34 cellular contexts compared by ENCODE assay signal in genomic region chr13:36680918-36681317, GRCh38. TPM values are rescaled to one million over a fixed set of nuclear protein-coding genes. Genes with fewer than 3 reads are reported as not detected.
DNase-seq lines count a peak whose midpoint lies in the region; ATAC-seq and TF ChIP-seq lines count a peak whose summit lies in the region.
"Had no signal": no experiment of that assay in that cellular context is flagged by ENCODE, and none has a peak within 500 bp of the region (broad histone marks: within the 10 kb centered on the region; RNA-seq: fewer than 3 reads in every experiment).

No MANE protein-coding gene starts in this region.

- TF ChIP-seq CTCF in astrocyte of the cerebellum (IDR thresholded peaks at IDR 0.05; ENCODE audit: low read depth, low read length, missing control alignments) (no peak), left lung (IDR thresholded peaks at IDR 0.05) (no peak), sigmoid colon (IDR thresholded peaks at IDR 0.05) (no peak)

- H3K4me1 ChIP-seq in left lung (no peaks in the 10 kb centered on the region), sigmoid colon (peaks cover 0 to 12% (median 3%) of the 10 kb centered on the region in 4 donors)
- H3K4me1 ChIP-seq: adrenal gland, BE2C, breast epithelium, Peyer's patch, psoas muscle, suprapubic skin had no signal

- ATAC-seq in left lung = peak; percentile 75
- ATAC-seq in activated CD4-positive, alpha-beta T cell treated with anti-CD3 and anti-CD28 coated beads for 36 hours = no peak
- ATAC-seq: activated CD8-positive, alpha-beta T cell treated with anti-CD3 and anti-CD28 coated beads for 36 hours; GM12878; left ventricle myocardium superior; psoas muscle; stimulated activated effector memory CD8-positive, alpha-beta T cell treated with anti-CD3 and anti-CD28 coated beads, Interleukin-12 subunit alpha, Interleukin-12 subunit beta, amount 100 ng/mL, for 72 hours had no signal

- no peaks in the 10 kb centered on the region for H3K9me3 Mint-ChIP-seq in activated CD4-positive, alpha-beta T cell treated with anti-CD3 and anti-CD28 coated beads for 36 hours (ENCODE audit: low read depth)
- H3K9me3 Mint-ChIP-seq: activated CD8-positive, alpha-beta T cell treated with anti-CD3 and anti-CD28 coated beads for 36 hours; activated naive CD4-positive, alpha-beta T cell treated with anti-CD3 and anti-CD28 coated beads, Interleukin-2, amount 10 ng/mL, durations not matched to agents 7 days and 5 days; stimulated activated effector memory CD8-positive, alpha-beta T cell treated with anti-CD3 and anti-CD28 coated beads, Interleukin-12 subunit alpha, Interleukin-12 subunit beta, amount 100 ng/mL, for 72 hours; T-helper 2 cell treated with Interferon-gamma antibody and Interleukin-4, amounts not matched to agents 5 μg/mL and 100 μg/mL, for 36 hours had no signal

- TF ChIP-seq EP300 in sigmoid colon (IDR thresholded peaks at IDR 0.05) = peak in 1 of 4 donors; percentile 32

- H3K36me3 ChIP-seq in left lung = no peaks in the 10 kb centered on the region
- H3K36me3 ChIP-seq in sigmoid colon = no peaks in the 10 kb centered on the region
- H3K36me3 ChIP-seq: adrenal gland, BE2C, breast epithelium, neutrophil, Peyer's patch, suprapubic skin had no signal

- in situ Hi-C loops in Caki2 (cut with HindIII; ENCODE audit: low pct_unique_long_range_greater_than_20kb, low sequenced_read_pairs) (no loop called here), astrocyte of the cerebellum (cut with HindIII; ENCODE audit: low sequenced_read_pairs) (no loop called here)

- H3K27me3 ChIP-seq in left lung (peaks cover 3 to 11% of the 10 kb centered on the region in 2 donors), sigmoid colon (peaks cover under 1 to 11% (median 3%) of the 10 kb centered on the region in 3 donors)
- H3K27me3 ChIP-seq: adrenal gland, Peyer's patch, suprapubic skin had no signal

- no peak overlapping the region for H3K4me3 Mint-ChIP-seq in activated CD4-positive, alpha-beta T cell treated with anti-CD3 and anti-CD28 coated beads for 36 hours
- H3K4me3 Mint-ChIP-seq: activated CD8-positive, alpha-beta T cell treated with anti-CD3 and anti-CD28 coated beads for 36 hours; activated naive CD4-positive, alpha-beta T cell treated with anti-CD3 and anti-CD28 coated beads, Interleukin-2, amount 10 ng/mL, durations not matched to agents 7 days and 5 days; CD8-positive, alpha-beta memory T cell; naive B cell; stimulated activated effector memory CD8-positive, alpha-beta T cell treated with anti-CD3 and anti-CD28 coated beads, Interleukin-12 subunit alpha, Interleukin-12 subunit beta, amount 100 ng/mL, for 72 hours; T-helper 2 cell treated with Interferon-gamma antibody and Interleukin-4, amounts not matched to agents 5 μg/mL and 100 μg/mL, for 36 hours had no signal

- peak; percentile 11 for DNase-seq in Caki2 (ENCODE audit: low read depth)
- DNase-seq in astrocyte of the cerebellum (ENCODE audit: low read depth) = peak; percentile 19
- DNase-seq in left lung = no peak
- DNase-seq in sigmoid colon = peak; percentile 66
- DNase-seq in NCI-H526 treated with DMSO at 0.1 percent for 48 hours (lab: John Stamatoyannopoulos, UW) = no peak
- no peak for DNase-seq in iPS-NIHi7 (ENCODE audit: extremely low spot score)
- no peak for DNase-seq in activated CD4-positive, alpha-beta T cell treated with anti-CD3 and anti-CD28 coated beads for 36 hours
- DNase-seq: activated CD4-positive, alpha-beta T cell treated with anti-CD3 and anti-CD28 coated beads for 1 hour; activated CD8-positive, alpha-beta T cell treated with anti-CD3 and anti-CD28 coated beads for 36 hours; activated naive CD4-positive, alpha-beta T cell treated with anti-CD3 and anti-CD28 coated beads, Interleukin-2, amount 10 ng/mL, durations not matched to agents 7 days and 5 days; adrenal gland; BE2C; CD8-positive, alpha-beta memory T cell; DMS 273 treated with DMSO at 0.1 percent for 48 hours; H7; KBM-7; left ventricle myocardium superior; naive B cell; NCI-H1105 treated with DMSO at 0.1 percent for 48 hours; NCI-H2029 treated with DMSO at 0.1 percent for 48 hours; NCI-H2227 treated with DMSO at 0.1 percent for 48 hours; NCI-H526; Peyer's patch; psoas muscle; SIG-M5; stimulated activated CD4-positive, alpha-beta T cell treated with anti-CD3 and anti-CD28 coated beads, Interleukin-15, amount 100 ng/mL, for 24 hours had no signal

- H3K9me3 ChIP-seq in left lung (no peaks in the 10 kb centered on the region), sigmoid colon (no peaks in the 10 kb centered on the region)
- H3K9me3 ChIP-seq: adrenal gland, BE2C, breast epithelium, neutrophil, Peyer's patch, psoas muscle, suprapubic skin had no signal

- CTCF ChIA-PET in activated CD4-positive, alpha-beta T cell treated with anti-CD3 and anti-CD28 coated beads for 36 hours (lab: Charles Lee) = no interaction called here

- H3K4me3 ChIP-seq in astrocyte of the cerebellum (ENCODE audit: low read depth, low read length) (no peak overlapping the region), left lung (no peak overlapping the region), sigmoid colon (no peak overlapping the region)
- H3K4me3 ChIP-seq: adrenal gland, breast epithelium, GM12878, Peyer's patch, psoas muscle, suprapubic skin had no signal

- H3K27ac Mint-ChIP-seq in activated CD4-positive, alpha-beta T cell treated with anti-CD3 and anti-CD28 coated beads for 36 hours = no peak overlapping the region
- H3K27ac Mint-ChIP-seq: activated CD8-positive, alpha-beta T cell treated with anti-CD3 and anti-CD28 coated beads for 36 hours; activated naive CD4-positive, alpha-beta T cell treated with anti-CD3 and anti-CD28 coated beads, Interleukin-2, amount 10 ng/mL, durations not matched to agents 7 days and 5 days; CD8-positive, alpha-beta memory T cell; naive B cell; stimulated activated effector memory CD8-positive, alpha-beta T cell treated with anti-CD3 and anti-CD28 coated beads, Interleukin-12 subunit alpha, Interleukin-12 subunit beta, amount 100 ng/mL, for 72 hours; T-helper 2 cell treated with Interferon-gamma antibody and Interleukin-4, amounts not matched to agents 5 μg/mL and 100 μg/mL, for 36 hours had no signal

- no peak for TF ChIP-seq POLR2A in sigmoid colon (IDR thresholded peaks at IDR 0.05)

- peaks cover 15% of the 10 kb centered on the region for H3K27me3 Mint-ChIP-seq in activated CD4-positive, alpha-beta T cell treated with anti-CD3 and anti-CD28 coated beads for 36 hours

- POLR2A ChIA-PET in activated CD4-positive, alpha-beta T cell treated with anti-CD3 and anti-CD28 coated beads for 36 hours (lab: Charles Lee) = no interaction called here

- no peak overlapping the region for H3K27ac ChIP-seq in left lung
- no peak overlapping the region for H3K27ac ChIP-seq in sigmoid colon
- H3K27ac ChIP-seq: adrenal gland, breast epithelium, neutrophil, Peyer's patch, psoas muscle, suprapubic skin had no signal

- no peaks in the 10 kb centered on the region for H3K4me1 Mint-ChIP-seq in activated CD4-positive, alpha-beta T cell treated with anti-CD3 and anti-CD28 coated beads for 36 hours
- H3K4me1 Mint-ChIP-seq: activated naive CD4-positive, alpha-beta T cell treated with anti-CD3 and anti-CD28 coated beads, Interleukin-2, amount 10 ng/mL, durations not matched to agents 7 days and 5 days; CD8-positive, alpha-beta memory T cell; naive B cell; stimulated activated effector memory CD8-positive, alpha-beta T cell treated with anti-CD3 and anti-CD28 coated beads, Interleukin-12 subunit alpha, Interleukin-12 subunit beta, amount 100 ng/mL, for 72 hours had no signal

- H3K36me3 Mint-ChIP-seq in activated CD4-positive, alpha-beta T cell treated with anti-CD3 and anti-CD28 coated beads for 36 hours (ENCODE audit: low read depth) = no peaks in the 10 kb centered on the region
- H3K36me3 Mint-ChIP-seq: activated naive CD4-positive, alpha-beta T cell treated with anti-CD3 and anti-CD28 coated beads, Interleukin-2, amount 10 ng/mL, durations not matched to agents 7 days and 5 days; CD8-positive, alpha-beta memory T cell; naive B cell; stimulated activated effector memory CD8-positive, alpha-beta T cell treated with anti-CD3 and anti-CD28 coated beads, Interleukin-12 subunit alpha, Interleukin-12 subunit beta, amount 100 ng/mL, for 72 hours had no signal

- intact Hi-C loops in left lung (cut with DNase I) (no loop called here), sigmoid colon (cut with DNase I) (no loop called here)
- intact Hi-C loops in activated CD4-positive, alpha-beta T cell treated with anti-CD3 and anti-CD28 coated beads for 36 hours (cut with DNase I, micrococcal nuclease) = no loop called here

- 35 to 69% methylated on average over 6 of the region's 6 CpGs for WGBS in sigmoid colon, 2 donors

RNA-seq across cellular contexts. Expression of gene SERTM1, which starts 7.1 kb away (rescaled TPM):
- total RNA-seq in Caki2 (2014; rRNA removed; shearing (Covaris generic); ENCODE audit: low replicate concordance) = not detected in 2 replicates
- 1 to 10 TPM in 1 of 2 donors, under 1 TPM in 1; 0.67 to 2.4 TPM for total RNA-seq in left lung
- total RNA-seq in sigmoid colon = 1 to 10 TPM in 1 of 4 donors, under 1 TPM in 3; 0.14 to 1.7 (median 0.34) TPM
- polyA plus RNA-seq in sigmoid colon = under 1 TPM in 1 of 3 donors, not detected in 2; 0.13 TPM
- total RNA-seq in activated CD4-positive, alpha-beta T cell treated with anti-CD3 and anti-CD28 coated beads for 36 hours = not detected
- total RNA-seq: activated CD8-positive, alpha-beta T cell treated with anti-CD3 and anti-CD28 coated beads for 36 hours; CD8-positive, alpha-beta memory T cell; endothelial cell of umbilical vein; GM12878; MCF 10A; Peyer's patch; suprapubic skin had no signal
- polyA plus RNA-seq: CD8-positive, alpha-beta memory T cell; GM12878 had no signal

Comparison
In these comparisons a context has a peak if more than half of its experiments do, and no peak if none do; other contexts are left out.
1. DNase-seq: peak in Caki2 (single experiment), astrocyte of the cerebellum (single experiment) and sigmoid colon (single experiment); none in left lung (0 of 2), NCI-H526 treated with DMSO at 0.1 percent for 48 hours (single experiment), iPS-NIHi7 (single experiment) and activated CD4-positive, alpha-beta T cell treated with anti-CD3 and anti-CD28 coated beads for 36 hours (single experiment).